ENCODE assay signal across 8 cellular contexts in the genomic region with DNA sequence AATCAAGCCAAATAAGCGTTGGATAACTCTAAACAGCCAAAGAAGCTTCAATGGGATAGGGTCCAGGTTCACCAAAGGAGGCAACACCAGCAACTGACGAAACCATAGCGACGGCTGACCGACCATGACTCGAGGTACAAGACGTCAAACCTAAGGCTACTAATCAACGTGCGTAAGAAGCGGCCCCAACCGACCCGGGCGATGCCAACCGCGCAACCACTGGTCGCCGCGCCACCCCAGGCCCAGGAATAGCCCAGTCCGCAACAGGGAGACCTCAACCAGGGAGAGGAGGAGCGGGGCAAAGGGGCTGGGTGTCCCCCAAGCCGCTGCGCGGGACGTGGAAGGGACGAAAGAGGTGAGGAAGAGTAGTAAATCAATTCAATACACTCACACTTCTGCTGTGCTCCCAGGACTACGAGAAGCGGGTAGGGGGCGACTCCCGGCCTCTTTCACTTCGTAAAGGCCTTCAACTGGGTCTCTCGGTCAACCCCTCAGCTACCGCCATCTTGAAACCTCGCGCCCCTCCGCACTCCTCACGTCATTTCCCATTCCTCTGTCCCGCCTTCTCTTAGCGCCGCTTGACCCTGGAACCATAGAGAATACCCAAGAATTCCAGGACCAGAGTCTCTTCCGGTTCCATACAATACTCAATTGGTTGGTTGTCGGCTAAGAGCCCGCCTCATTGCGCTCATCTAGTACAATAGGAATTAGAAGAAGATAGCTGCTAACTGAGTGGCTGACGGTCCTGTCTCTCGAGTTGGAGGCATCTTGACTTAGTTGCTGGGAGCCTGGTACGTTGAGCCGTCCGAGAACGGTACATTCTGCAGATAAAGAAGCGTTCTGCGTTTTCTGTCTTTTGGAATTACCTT. TPM values are rescaled to one million over a fixed set of nuclear protein-coding genes. Genes with fewer than 3 reads are reported as not detected.
DNase-seq lines count a peak whose midpoint lies in the region; ATAC-seq and TF ChIP-seq lines count a peak whose summit lies in the region.

A gene with protein sequence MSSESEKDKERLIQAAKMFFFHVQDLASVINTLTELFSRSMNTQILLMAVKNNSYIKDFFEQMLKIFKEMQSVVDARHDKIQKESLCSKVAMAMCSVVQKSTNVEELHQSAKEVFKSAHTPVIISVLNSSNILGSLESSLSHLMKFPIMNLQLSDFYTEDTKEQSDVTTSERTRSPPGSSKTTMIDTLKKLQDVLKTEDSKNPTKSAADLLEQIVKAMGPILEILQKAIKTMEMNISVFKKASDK (plus strand): TSS at position 710 of the 869 bp plus-strand sequence. CDS start 19,266 bp downstream, outside the sequence.
A gene (minus strand): TSS at position 518 of the 869 bp plus-strand sequence. CDS start 2,095 bp downstream, outside the sequence.

- H3K4me3 ChIP-seq in left ventricle myocardium inferior (peak within 1 kb of the TSS; percentile 96), upper lobe of right lung (peak within 1 kb of the TSS; percentile 96)

- H3K27ac ChIP-seq in left ventricle myocardium inferior (replicated peaks): peak within 1 kb of the TSS; percentile 90
- H3K27ac ChIP-seq in upper lobe of right lung: peak within 1 kb of the TSS; percentile 96

- H3K9me3 ChIP-seq in left ventricle myocardium inferior (replicated peaks) (no peaks in the 10 kb centered on the region), upper lobe of right lung (no peaks in the 10 kb centered on the region)

- H3K27me3 Mint-ChIP-seq in T-cell: no peaks in the 10 kb centered on the region

- H3K4me1 Mint-ChIP-seq in T-cell: peaks cover 0 to 24% (median 17%) of the 10 kb centered on the region in 3 donors

- CTCF ChIA-PET in T-cell (lab: Charles Lee): interaction anchor here (0.5 to 9.8 kb wide), 20 partner anchors 9 to 1087 kb away, joined by 3 to 122 read pairs (median 4); a partner anchor contains a TSS

- H3K27ac Mint-ChIP-seq in T-cell: no peak within 1 kb of the TSS

- TF ChIP-seq CTCF in left ventricle myocardium inferior (IDR thresholded peaks at IDR 0.05; ENCODE audit: borderline replicate concordance) (no peak), upper lobe of right lung (IDR thresholded peaks at IDR 0.05) (no peak)

- intact Hi-C loops in left ventricle myocardium inferior (cut with micrococcal nuclease): no loop called here
- intact Hi-C loops in posterior vena cava (cut with DNase I): no loop called here
- intact Hi-C loops in upper lobe of right lung (cut with DNase I): no loop called here

- no peaks in the 10 kb centered on the region for H3K9me3 Mint-ChIP-seq in T-cell

- peak; percentile 99 for DNase-seq in NCI-H146 treated with DMSO at 0.1 percent for 48 hours (lab: John Stamatoyannopoulos, UW; ENCODE audit: unreplicated experiment)
- peak; percentile 62 to 96 (median 87) for DNase-seq in T-cell
- DNase-seq in amygdala (lab: John Stamatoyannopoulos, UW): peak; percentile 48 to 100 (median 92)
- peak; percentile 92 for DNase-seq in left ventricle myocardium inferior
- peak; percentile 96 for DNase-seq in posterior vena cava (ENCODE audit: low spot score)
- DNase-seq in upper lobe of right lung: peak; percentile 93

- H3K36me3 ChIP-seq in left ventricle myocardium inferior (peaks cover 16% of the 10 kb centered on the region), upper lobe of right lung (peaks cover 18% of the 10 kb centered on the region)

- ATAC-seq in GM18498 (IDR thresholded peaks at IDR 0.05; ENCODE audit: unreplicated experiment) (peak; percentile 99), HG02884 (IDR thresholded peaks at IDR 0.05; ENCODE audit: unreplicated experiment) (peak; percentile 99), T-cell (replicated peaks in 1 of 4) (peak; percentile 95 to 99 (median 96)), upper lobe of right lung (peak; percentile 100)

- no peaks in the 10 kb centered on the region for H3K27me3 ChIP-seq in left ventricle myocardium inferior (ENCODE audit: low read depth)
- H3K27me3 ChIP-seq in upper lobe of right lung: no peaks in the 10 kb centered on the region

- peaks cover 17% of the 10 kb centered on the region for H3K36me3 Mint-ChIP-seq in T-cell

- POLR2A ChIA-PET in T-cell (lab: Charles Lee): interaction anchor here (0.6 to 3.0 kb wide), 18 partner anchors 9 to 747 kb away, joined by 3 to 121 read pairs (median 4); a partner anchor contains a TSS

- H3K4me1 ChIP-seq in left ventricle myocardium inferior (peaks cover 38% of the 10 kb centered on the region), upper lobe of right lung (peaks cover 18% of the 10 kb centered on the region)

- H3K4me3 Mint-ChIP-seq in T-cell: no peak within 1 kb of the TSS

RNA-seq across cellular contexts. Expression of the first gene that starts in this region (rescaled TPM):
- total RNA-seq in T-cell (1 to 10 TPM in 2 of 5 donors, under 1 TPM in 2, not detected in 1; 0.50 to 1.4 (median 0.93) TPM), left ventricle myocardium inferior (1.9 TPM), posterior vena cava (under 1 TPM; 0.62 to 0.74 TPM), upper lobe of right lung (0.17 TPM)

RNA-seq across cellular contexts. Expression of the second gene that starts in this region (rescaled TPM):
- total RNA-seq in T-cell: 100 to 1,000 TPM in 2 of 5 donors, 10 to 100 TPM in 3; 72.6 to 122 (median 80.6) TPM
- 49.7 TPM for total RNA-seq in left ventricle myocardium inferior
- 10 to 100 TPM; 37.2 to 39.2 TPM for total RNA-seq in posterior vena cava
- 49.3 TPM for total RNA-seq in upper lobe of right lung

Comparison
In these comparisons a context has a peak if more than half of its experiments do, and no peak if none do; other contexts are left out.
1. Peak in every context shown above with its lines: DNase-seq, ATAC-seq, H3K4me3 ChIP-seq and H3K27ac ChIP-seq.